ENCODE assay signal across 25 cellular contexts in the genomic region with DNA sequence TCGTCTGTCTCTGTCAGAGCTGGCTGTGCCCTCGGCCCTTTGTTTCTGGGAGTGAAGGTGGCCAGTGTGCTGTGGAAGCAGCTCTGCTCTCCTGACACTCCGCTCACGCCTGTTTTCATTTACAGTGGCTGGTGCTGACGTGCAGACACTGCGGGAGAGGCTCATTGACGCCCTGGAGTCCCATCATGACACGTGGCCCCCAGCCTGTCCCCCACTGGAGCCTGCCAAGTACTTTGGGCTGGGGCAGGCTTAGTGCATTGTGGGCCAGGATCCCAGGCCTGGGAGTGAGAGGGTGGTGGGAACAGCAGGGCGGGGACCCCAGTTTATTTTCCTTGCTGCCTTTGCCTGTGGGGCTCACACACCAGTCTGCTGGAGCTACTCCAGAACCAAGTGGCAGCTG. TPM values are rescaled to one million over a fixed set of nuclear protein-coding genes. Genes with fewer than 3 reads are reported as not detected.
"Had no signal": no experiment of that assay in that cellular context is flagged by ENCODE, and none has a peak within 500 bp of the region (broad histone marks: within the 10 kb centered on the region; RNA-seq: fewer than 3 reads in every experiment).

No MANE protein-coding gene starts in this region.

- H3K27me3 ChIP-seq: brain microvascular endothelial cell, foreskin keratinocyte, neutrophil, tibial nerve had no signal

- H3K9me3 Mint-ChIP-seq: activated naive CD4-positive, alpha-beta T cell treated with anti-CD3 and anti-CD28 coated beads for 36 hours; nephron had no signal

- H3K27ac Mint-ChIP-seq: activated naive CD4-positive, alpha-beta T cell treated with anti-CD3 and anti-CD28 coated beads for 36 hours; nephron; progenitor cell of endocrine pancreas had no signal

- DNase-seq: activated CD4-positive, alpha-beta T cell treated with anti-CD3 and anti-CD28 coated beads for 4 hours; activated CD4-positive, alpha-beta T cell treated with anti-CD3 and anti-CD28 coated beads, Interleukin-2, amount 50 U/mL, for 4 hours; activated effector memory CD4-positive, alpha-beta T cell treated with anti-CD3 and anti-CD28 coated beads, Interleukin-2, amount 50 U/mL, for 16 hours; activated naive CD4-positive, alpha-beta T cell treated with anti-CD3 and anti-CD28 coated beads for 36 hours; activated T-cell treated with anti-CD3 and anti-CD28 coated beads for 4 hours; amniotic stem cell; brain microvascular endothelial cell; caudate nucleus; foreskin keratinocyte; mammary epithelial cell; stimulated activated CD4-positive, alpha-beta T cell treated with anti-CD3 and anti-CD28 coated beads, Interleukin-15, amount 100 ng/mL, for 24 hours; stimulated activated CD4-positive, alpha-beta T cell treated with anti-CD3 and anti-CD28 coated beads, Interleukin-2, amount 100 ng/mL, for 24 hours; stimulated activated naive CD4-positive, alpha-beta T cell treated with Interleukin-2 at 50 U/mL for 16 hours had no signal

- H3K27me3 Mint-ChIP-seq: progenitor cell of endocrine pancreas had no signal

- H3K4me3 Mint-ChIP-seq: activated naive CD4-positive, alpha-beta T cell treated with anti-CD3 and anti-CD28 coated beads for 36 hours; nephron had no signal

- H3K4me2 ChIP-seq: smooth muscle cell had no signal

- ATAC-seq: esophagus mucosa, foreskin keratinocyte had no signal

- H3K4me3 ChIP-seq: smooth muscle cell, tibial nerve had no signal

- H3K9me3 ChIP-seq: neutrophil, tibial nerve had no signal

- H3K27ac ChIP-seq: brain microvascular endothelial cell, foreskin keratinocyte, neutrophil, tibial nerve had no signal

- FAIRE-seq: astrocyte, islet of Langerhans had no signal

RNA-seq across cellular contexts. Expression of a gene that starts 54.3 kb away (rescaled TPM):
- total RNA-seq: activated naive CD4-positive, alpha-beta T cell treated with anti-CD3 and anti-CD28 coated beads for 36 hours; foreskin keratinocyte; glomerular endothelial cell; mammary epithelial cell; smooth muscle cell; T-helper 1 cell treated with Interleukin-12 subunit alpha and Interleukin-12 subunit beta and Interleukin-4 antibody, amounts not matched to agents 30 ng/mL and 1 ng/mL, for 36 hours; temporal lobe; tibial nerve; urinary bladder had no signal
- polyA plus RNA-seq: foreskin keratinocyte, mammary epithelial cell, smooth muscle cell had no signal
